In the genomic region with DNA sequence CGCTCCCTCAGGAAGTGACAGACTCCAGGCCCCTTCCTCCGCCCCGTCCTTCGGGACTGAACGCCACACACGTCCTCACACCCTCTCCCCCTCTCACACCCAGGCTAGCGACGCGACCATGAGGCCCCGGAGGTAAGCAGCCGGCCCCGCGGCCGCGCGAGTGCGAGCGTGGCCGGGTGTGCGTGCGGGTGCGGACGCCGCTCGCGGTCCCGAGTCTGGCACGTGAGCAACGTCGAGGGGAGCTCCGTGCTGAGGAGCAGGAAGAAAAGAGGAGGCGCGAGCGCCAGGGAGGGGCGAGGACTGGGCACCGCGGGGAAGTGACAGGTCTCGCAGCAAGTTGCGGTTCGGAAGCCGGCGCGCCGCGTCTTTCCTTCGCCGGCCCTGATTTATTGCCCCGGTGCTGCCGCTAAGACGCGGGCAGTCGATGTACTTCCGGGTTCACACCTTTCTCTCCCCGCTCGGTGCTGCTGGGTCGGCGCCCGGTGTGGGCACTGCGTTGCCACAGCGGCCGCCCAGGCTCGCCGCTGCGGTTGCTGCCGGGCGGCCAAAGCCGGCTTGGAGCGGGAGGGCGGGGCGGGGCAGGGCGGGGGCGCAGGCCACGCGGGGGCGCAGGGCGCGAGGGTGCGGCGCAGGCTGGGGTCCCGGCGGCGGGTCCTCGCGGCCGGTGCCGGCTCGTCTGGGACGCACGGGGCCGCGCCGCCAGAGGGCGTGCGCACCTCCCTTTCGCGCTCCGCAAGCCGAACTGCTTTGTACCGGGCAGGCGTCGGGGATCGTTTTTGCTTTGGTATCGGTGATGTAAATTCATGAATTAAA, we compare ENCODE assay signal across 9 cellular contexts. TPM values are rescaled to one million over a fixed set of nuclear protein-coding genes. Genes with fewer than 3 reads are reported as not detected.
A peak's percentile ranks its signal among the peaks of the same experiment; 100 is the strongest.
DNase-seq lines count a peak whose midpoint lies in the region; ATAC-seq and TF ChIP-seq lines count a peak whose summit lies in the region.
"Had no signal": no experiment of that assay in that cellular context is flagged by ENCODE, and none has a peak within 500 bp of the region (broad histone marks: within the 10 kb centered on the region; RNA-seq: fewer than 3 reads in every experiment).

No MANE protein-coding gene starts in this region.

- H3K9me3 ChIP-seq in BE2C (no peaks in the 10 kb centered on the region), Peyer's patch (no peaks in the 10 kb centered on the region), body of pancreas (no peaks in the 10 kb centered on the region)

- 4 to 16% methylated on average over 32 to 100 of the region's 103 CpGs for WGBS in body of pancreas, 2 donors

- H3K4me3 ChIP-seq in BE2C (ENCODE audit: low read depth, low read length) (peak overlapping the region; percentile 83), Peyer's patch (peak overlapping the region in 3 of 4 donors; percentile 4 to 42 (median 35)), body of pancreas (no peak overlapping the region)

- H3K27me3 ChIP-seq in BE2C (no peaks in the 10 kb centered on the region), Peyer's patch (peaks cover 0 to 7% of the 10 kb centered on the region in 2 donors), body of pancreas (peaks cover 0 to 21% of the 10 kb centered on the region in 2 donors)

- TF ChIP-seq POLR2A in Peyer's patch (IDR thresholded peaks at IDR 0.05) (no peak), body of pancreas (IDR thresholded peaks at IDR 0.05) (no peak)

- no peak overlapping the region for H3K27ac ChIP-seq in Peyer's patch
- H3K27ac ChIP-seq in body of pancreas = no peak overlapping the region
- H3K27ac ChIP-seq: epithelial cell of prostate had no signal

- TF ChIP-seq CTCF in BE2C (IDR thresholded peaks at IDR 0.05; ENCODE audit: low read depth, low read length) (peak; percentile 68), Peyer's patch (IDR thresholded peaks at IDR 0.05) (peak in 3 of 6 experiments; percentile 14 to 31 (median 24)), body of pancreas (IDR thresholded peaks at IDR 0.05) (peak in 4 of 7 experiments; percentile 11 to 32 (median 23))

- DNase-seq in BE2C (peak; percentile 89), Peyer's patch (peak in 1 of 3 donors; percentile 54), body of pancreas (peak in 3 of 4 donors; percentile 13 to 16 (median 14)), inferior parietal cortex (ENCODE audit: extremely low spot score) (peak; percentile 36), NCI-H526 treated with DMSO at 0.1 percent for 48 hours (lab: John Stamatoyannopoulos, UW) (no peak)
- peak; percentile 8 to 28 for DNase-seq in stimulated activated CD4-positive, alpha-beta T cell treated with anti-CD3 and anti-CD28 coated beads, Interleukin-12 subunit alpha, Interleukin-12 subunit beta, amount 100 ng/mL, for 24 hours (ENCODE audit: low read depth in 2 of 2)

- peak; percentile 59 for ATAC-seq in GM19467 (IDR thresholded peaks at IDR 0.05; ENCODE audit: unreplicated experiment)
- ATAC-seq in body of pancreas = peak; percentile 50
- no peak for ATAC-seq in HG03280 (IDR thresholded peaks at IDR 0.05; ENCODE audit: unreplicated experiment)

- H3K36me3 ChIP-seq in BE2C (no peaks in the 10 kb centered on the region), Peyer's patch (no peaks in the 10 kb centered on the region), body of pancreas (replicated peaks in 1 of 2; ENCODE audit: insufficient read depth in 1 of 2, low read depth in 2 of 2) (no peaks in the 10 kb centered on the region)

- intact Hi-C loops in body of pancreas (cut with DNase I) = no loop called here

- peaks cover 4% of the 10 kb centered on the region; the same call in 1 of the 2 replicates for H3K4me1 ChIP-seq in BE2C
- peaks cover 0 to 6% (median 0%) of the 10 kb centered on the region in 4 donors for H3K4me1 ChIP-seq in Peyer's patch
- peaks cover 6% of the 10 kb centered on the region for H3K4me1 ChIP-seq in body of pancreas

RNA-seq across cellular contexts. Expression of a gene that starts 15.8 kb away (rescaled TPM):
- 9.6 TPM for polyA plus RNA-seq in BE2C (2012; ENCODE audit: insufficient read depth, insufficient read length, low read depth)
- total RNA-seq in Peyer's patch (not detected), body of pancreas (not detected)

Comparison
In these comparisons a context has a peak if more than half of its experiments do, and no peak if none do; other contexts are left out.
1. H3K4me3 ChIP-seq: peak in BE2C (single experiment) and Peyer's patch (3 of 4); none in body of pancreas (0 of 2).